Comparison of ENCODE assay signal across 1 cellular context in genomic region chr9:113822315-113822714, GRCh38.
TF ChIP-seq lines count a peak whose summit lies in the region.

No MANE protein-coding gene starts in this region.

TF ChIP-seq in K562, 482 proteins besides CTCF, POLR2A, EP300 and RAD21 (continued from another document):
- TF ChIP-seq FOXM1 (IDR thresholded peaks at IDR 0.05; ENCODE audit: low read depth): no peak
- no peak for TF ChIP-seq FOXM1 (CRISPR knock-in tag; IDR thresholded peaks at IDR 0.05; ENCODE audit: low read depth)
- TF ChIP-seq NUFIP1 (IDR thresholded peaks at IDR 0.05; ENCODE audit: partially characterized antibody): no peak
- no peak for TF ChIP-seq PHB2 (IDR thresholded peaks at IDR 0.05; ENCODE audit: low read depth)
- TF ChIP-seq HNRNPH1 (optimal IDR thresholded peaks at IDR 0.05; ENCODE audit: low read depth, low read length): no peak
- no peak for TF ChIP-seq ATF4 (CRISPR knock-in tag; IDR thresholded peaks at IDR 0.05)
- TF ChIP-seq MAFG (tag; conservative IDR thresholded peaks at IDR 0.05): peak; percentile 38; the same call in 1 of the 2 replicates
- no peak for TF ChIP-seq XRCC5 (IDR thresholded peaks at IDR 0.05; ENCODE audit: low read depth, low read length)
